1 cellular context compared by ENCODE assay signal in genomic region chr2:74454654-74455511, GRCh38.
TF ChIP-seq lines count a peak whose summit lies in the region.

INO80B (plus strand) TSS chr2:74455087; CDS start chr2:74455117, 30 bp downstream.

TF ChIP-seq in HepG2, 621 proteins besides CTCF, POLR2A, EP300 and RAD21 (continued from another document and continues in another):
- TF ChIP-seq, protein P1, sequence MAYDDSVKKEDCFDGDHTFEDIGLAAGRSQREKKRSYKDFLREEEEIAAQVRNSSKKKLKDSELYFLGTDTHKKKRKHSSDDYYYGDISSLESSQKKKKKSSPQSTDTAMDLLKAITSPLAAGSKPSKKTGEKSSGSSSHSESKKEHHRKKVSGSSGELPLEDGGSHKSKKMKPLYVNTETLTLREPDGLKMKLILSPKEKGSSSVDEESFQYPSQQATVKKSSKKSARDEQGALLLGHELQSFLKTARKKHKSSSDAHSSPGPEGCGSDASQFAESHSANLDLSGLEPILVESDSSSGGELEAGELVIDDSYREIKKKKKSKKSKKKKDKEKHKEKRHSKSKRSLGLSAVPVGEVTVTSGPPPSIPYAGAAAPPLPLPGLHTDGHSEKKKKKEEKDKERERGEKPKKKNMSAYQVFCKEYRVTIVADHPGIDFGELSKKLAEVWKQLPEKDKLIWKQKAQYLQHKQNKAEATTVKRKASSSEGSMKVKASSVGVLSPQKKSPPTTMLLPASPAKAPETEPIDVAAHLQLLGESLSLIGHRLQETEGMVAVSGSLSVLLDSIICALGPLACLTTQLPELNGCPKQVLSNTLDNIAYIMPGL (CRISPR knock-in tag; IDR thresholded peaks at IDR 0.05; ENCODE audit: borderline replicate concordance in 1 of 2, low read depth in 1 of 2): peak; percentile 89 to 93
- TF ChIP-seq ZNF558 (CRISPR knock-in tag; IDR thresholded peaks at IDR 0.05; ENCODE audit: borderline replicate concordance) (no peak), SP2 (CRISPR knock-in tag; IDR thresholded peaks at IDR 0.05) (peak; percentile 82), ATF7 (IDR thresholded peaks at IDR 0.05) (no peak), ATF7 (CRISPR knock-in tag; IDR thresholded peaks at IDR 0.05) (peak; percentile 64), CREB1 (IDR thresholded peaks at IDR 0.05) (peak; percentile 82), CREB1 (CRISPR knock-in tag; IDR thresholded peaks at IDR 0.05) (peak; percentile 95), GPN1 (CRISPR knock-in tag; IDR thresholded peaks at IDR 0.05; ENCODE audit: borderline replicate concordance) (no peak), ZNF570 (CRISPR knock-in tag; IDR thresholded peaks at IDR 0.05; ENCODE audit: borderline replicate concordance) (no peak), ZNF101 (CRISPR knock-in tag; IDR thresholded peaks at IDR 0.05; ENCODE audit: borderline replicate concordance, low read depth) (no peak), TCF7 (IDR thresholded peaks at IDR 0.05; ENCODE audit: low read depth) (no peak; the same call in 1 of the 2 replicates), ARNTL (CRISPR knock-in tag; IDR thresholded peaks at IDR 0.05) (peak; percentile 83), ARID2 (CRISPR knock-in tag; IDR thresholded peaks at IDR 0.05; ENCODE audit: borderline replicate concordance) (peak; percentile 95), ZNF891 (CRISPR knock-in tag; IDR thresholded peaks at IDR 0.05) (peak; percentile 79), MIER2 (CRISPR knock-in tag; IDR thresholded peaks at IDR 0.05) (peak; percentile 87), HOXA3 (CRISPR knock-in tag; IDR thresholded peaks at IDR 0.05) (peak; percentile 99), SALL2 (CRISPR knock-in tag; IDR thresholded peaks at IDR 0.05) (peak; percentile 94), GLMP (CRISPR knock-in tag; IDR thresholded peaks at IDR 0.05; ENCODE audit: borderline replicate concordance) (no peak), LCORL (IDR thresholded peaks at IDR 0.05) (peak; percentile 78; the same call in 1 of the 2 replicates), LCORL (CRISPR knock-in tag; IDR thresholded peaks at IDR 0.05) (peak; percentile 97), ZNF263 (CRISPR knock-in tag; IDR thresholded peaks at IDR 0.05) (peak; percentile 91), RBAK (CRISPR knock-in tag; IDR thresholded peaks at IDR 0.05) (no peak; the same call in 1 of the 2 replicates), SP140L (CRISPR knock-in tag; IDR thresholded peaks at IDR 0.05; ENCODE audit: borderline replicate concordance) (peak; percentile 95; the same call in 1 of the 2 replicates), MTF2 (CRISPR knock-in tag; IDR thresholded peaks at IDR 0.05; ENCODE audit: borderline replicate concordance) (no peak), SAFB2 (CRISPR knock-in tag; IDR thresholded peaks at IDR 0.05; ENCODE audit: borderline replicate concordance, low read depth) (no peak; the same call in 1 of the 2 replicates), ZNF256 (CRISPR knock-in tag; conservative IDR thresholded peaks at IDR 0.05) (no peak), XBP1 (CRISPR knock-in tag; IDR thresholded peaks at IDR 0.05) (0 out of 2 replicates have a peak, but pooled peaks have one; percentile 4), YEATS2 (CRISPR knock-in tag; IDR thresholded peaks at IDR 0.05; ENCODE audit: borderline replicate concordance) (peak; percentile 97), ZFX (CRISPR knock-in tag; IDR thresholded peaks at IDR 0.05; ENCODE audit: low read depth) (peak; percentile 83), ZNF205 (CRISPR knock-in tag; IDR thresholded peaks at IDR 0.05) (peak; percentile 87), ZNF616 (CRISPR knock-in tag; IDR thresholded peaks at IDR 0.05; ENCODE audit: low read depth) (no peak), ZNF816 (CRISPR knock-in tag; IDR thresholded peaks at IDR 0.05; ENCODE audit: borderline replicate concordance) (no peak), DNMT1 (CRISPR knock-in tag; IDR thresholded peaks at IDR 0.05) (peak; percentile 37; the same call in 1 of the 2 replicates), NFRKB (IDR thresholded peaks at IDR 0.05) (no peak), GFI1 (CRISPR knock-in tag; IDR thresholded peaks at IDR 0.05; ENCODE audit: borderline replicate concordance) (no peak), MXI1 (IDR thresholded peaks at IDR 0.05; ENCODE audit: borderline replicate concordance, low read depth, low read length) (peak; percentile 98; the same call in 2 of the 3 replicates), KDM5B (CRISPR knock-in tag; IDR thresholded peaks at IDR 0.05; ENCODE audit: borderline replicate concordance) (peak; percentile 90; the same call in 1 of the 2 replicates), MED1 (CRISPR knock-in tag; IDR thresholded peaks at IDR 0.05) (peak; percentile 84), SUZ12 (IDR thresholded peaks at IDR 0.05; ENCODE audit: low read depth, low read length) (0 out of 2 replicates have a peak, but pooled peaks have one; percentile 17), SOX13 (IDR thresholded peaks at IDR 0.05) (no peak), SOX13 (CRISPR knock-in tag; conservative IDR thresholded peaks at IDR 0.05 in 1 of 2, IDR thresholded peaks at IDR 0.05 in 1 of 2) (peak; percentile 27 to 68; a peak in 2 of 4 replicates), ZBTB7A (CRISPR knock-in tag; IDR thresholded peaks at IDR 0.05) (no peak; the same call in 1 of the 2 replicates), DR1 (CRISPR knock-in tag; IDR thresholded peaks at IDR 0.05) (peak; percentile 62), PHB2 (IDR thresholded peaks at IDR 0.05; ENCODE audit: partially characterized antibody) (no peak), RXRA (CRISPR knock-in tag; IDR thresholded peaks at IDR 0.05) (peak; percentile 89), BRCA1 (CRISPR knock-in tag; IDR thresholded peaks at IDR 0.05) (no peak), ZNF383 (CRISPR knock-in tag; IDR thresholded peaks at IDR 0.05; ENCODE audit: borderline replicate concordance) (no peak), SAP130 (CRISPR knock-in tag; IDR thresholded peaks at IDR 0.05; ENCODE audit: low read depth) (peak; percentile 100)
- TF ChIP-seq, protein P2, sequence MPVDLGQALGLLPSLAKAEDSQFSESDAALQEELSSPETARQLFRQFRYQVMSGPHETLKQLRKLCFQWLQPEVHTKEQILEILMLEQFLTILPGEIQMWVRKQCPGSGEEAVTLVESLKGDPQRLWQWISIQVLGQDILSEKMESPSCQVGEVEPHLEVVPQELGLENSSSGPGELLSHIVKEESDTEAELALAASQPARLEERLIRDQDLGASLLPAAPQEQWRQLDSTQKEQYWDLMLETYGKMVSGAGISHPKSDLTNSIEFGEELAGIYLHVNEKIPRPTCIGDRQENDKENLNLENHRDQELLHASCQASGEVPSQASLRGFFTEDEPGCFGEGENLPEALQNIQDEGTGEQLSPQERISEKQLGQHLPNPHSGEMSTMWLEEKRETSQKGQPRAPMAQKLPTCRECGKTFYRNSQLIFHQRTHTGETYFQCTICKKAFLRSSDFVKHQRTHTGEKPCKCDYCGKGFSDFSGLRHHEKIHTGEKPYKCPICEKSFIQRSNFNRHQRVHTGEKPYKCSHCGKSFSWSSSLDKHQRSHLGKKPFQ (CRISPR knock-in tag; IDR thresholded peaks at IDR 0.05; ENCODE audit: insufficient replicate concordance): peak; percentile 66
- TF ChIP-seq, protein P3, sequence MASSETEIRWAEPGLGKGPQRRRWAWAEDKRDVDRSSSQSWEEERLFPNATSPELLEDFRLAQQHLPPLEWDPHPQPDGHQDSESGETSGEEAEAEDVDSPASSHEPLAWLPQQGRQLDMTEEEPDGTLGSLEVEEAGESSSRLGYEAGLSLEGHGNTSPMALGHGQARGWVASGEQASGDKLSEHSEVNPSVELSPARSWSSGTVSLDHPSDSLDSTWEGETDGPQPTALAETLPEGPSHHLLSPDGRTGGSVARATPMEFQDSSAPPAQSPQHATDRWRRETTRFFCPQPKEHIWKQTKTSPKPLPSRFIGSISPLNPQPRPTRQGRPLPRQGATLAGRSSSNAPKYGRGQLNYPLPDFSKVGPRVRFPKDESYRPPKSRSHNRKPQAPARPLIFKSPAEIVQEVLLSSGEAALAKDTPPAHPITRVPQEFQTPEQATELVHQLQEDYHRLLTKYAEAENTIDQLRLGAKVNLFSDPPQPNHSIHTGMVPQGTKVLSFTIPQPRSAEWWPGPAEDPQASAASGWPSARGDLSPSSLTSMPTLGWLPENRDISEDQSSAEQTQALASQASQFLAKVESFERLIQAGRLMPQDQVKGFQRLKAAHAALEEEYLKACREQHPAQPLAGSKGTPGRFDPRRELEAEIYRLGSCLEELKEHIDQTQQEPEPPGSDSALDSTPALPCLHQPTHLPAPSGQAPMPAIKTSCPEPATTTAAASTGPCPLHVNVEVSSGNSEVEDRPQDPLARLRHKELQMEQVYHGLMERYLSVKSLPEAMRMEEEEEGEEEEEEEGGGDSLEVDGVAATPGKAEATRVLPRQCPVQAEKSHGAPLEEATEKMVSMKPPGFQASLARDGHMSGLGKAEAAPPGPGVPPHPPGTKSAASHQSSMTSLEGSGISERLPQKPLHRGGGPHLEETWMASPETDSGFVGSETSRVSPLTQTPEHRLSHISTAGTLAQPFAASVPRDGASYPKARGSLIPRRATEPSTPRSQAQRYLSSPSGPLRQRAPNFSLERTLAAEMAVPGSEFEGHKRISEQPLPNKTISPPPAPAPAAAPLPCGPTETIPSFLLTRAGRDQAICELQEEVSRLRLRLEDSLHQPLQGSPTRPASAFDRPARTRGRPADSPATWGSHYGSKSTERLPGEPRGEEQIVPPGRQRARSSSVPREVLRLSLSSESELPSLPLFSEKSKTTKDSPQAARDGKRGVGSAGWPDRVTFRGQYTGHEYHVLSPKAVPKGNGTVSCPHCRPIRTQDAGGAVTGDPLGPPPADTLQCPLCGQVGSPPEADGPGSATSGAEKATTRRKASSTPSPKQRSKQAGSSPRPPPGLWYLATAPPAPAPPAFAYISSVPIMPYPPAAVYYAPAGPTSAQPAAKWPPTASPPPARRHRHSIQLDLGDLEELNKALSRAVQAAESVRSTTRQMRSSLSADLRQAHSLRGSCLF (CRISPR knock-in tag; IDR thresholded peaks at IDR 0.05; ENCODE audit: borderline replicate concordance): no peak
- TF ChIP-seq, protein P4, sequence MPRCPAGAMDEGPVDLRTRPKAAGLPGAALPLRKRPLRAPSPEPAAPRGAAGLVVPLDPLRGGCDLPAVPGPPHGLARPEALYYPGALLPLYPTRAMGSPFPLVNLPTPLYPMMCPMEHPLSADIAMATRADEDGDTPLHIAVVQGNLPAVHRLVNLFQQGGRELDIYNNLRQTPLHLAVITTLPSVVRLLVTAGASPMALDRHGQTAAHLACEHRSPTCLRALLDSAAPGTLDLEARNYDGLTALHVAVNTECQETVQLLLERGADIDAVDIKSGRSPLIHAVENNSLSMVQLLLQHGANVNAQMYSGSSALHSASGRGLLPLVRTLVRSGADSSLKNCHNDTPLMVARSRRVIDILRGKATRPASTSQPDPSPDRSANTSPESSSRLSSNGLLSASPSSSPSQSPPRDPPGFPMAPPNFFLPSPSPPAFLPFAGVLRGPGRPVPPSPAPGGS (CRISPR knock-in tag; IDR thresholded peaks at IDR 0.05): peak; percentile 88
- TF ChIP-seq, protein P5, sequence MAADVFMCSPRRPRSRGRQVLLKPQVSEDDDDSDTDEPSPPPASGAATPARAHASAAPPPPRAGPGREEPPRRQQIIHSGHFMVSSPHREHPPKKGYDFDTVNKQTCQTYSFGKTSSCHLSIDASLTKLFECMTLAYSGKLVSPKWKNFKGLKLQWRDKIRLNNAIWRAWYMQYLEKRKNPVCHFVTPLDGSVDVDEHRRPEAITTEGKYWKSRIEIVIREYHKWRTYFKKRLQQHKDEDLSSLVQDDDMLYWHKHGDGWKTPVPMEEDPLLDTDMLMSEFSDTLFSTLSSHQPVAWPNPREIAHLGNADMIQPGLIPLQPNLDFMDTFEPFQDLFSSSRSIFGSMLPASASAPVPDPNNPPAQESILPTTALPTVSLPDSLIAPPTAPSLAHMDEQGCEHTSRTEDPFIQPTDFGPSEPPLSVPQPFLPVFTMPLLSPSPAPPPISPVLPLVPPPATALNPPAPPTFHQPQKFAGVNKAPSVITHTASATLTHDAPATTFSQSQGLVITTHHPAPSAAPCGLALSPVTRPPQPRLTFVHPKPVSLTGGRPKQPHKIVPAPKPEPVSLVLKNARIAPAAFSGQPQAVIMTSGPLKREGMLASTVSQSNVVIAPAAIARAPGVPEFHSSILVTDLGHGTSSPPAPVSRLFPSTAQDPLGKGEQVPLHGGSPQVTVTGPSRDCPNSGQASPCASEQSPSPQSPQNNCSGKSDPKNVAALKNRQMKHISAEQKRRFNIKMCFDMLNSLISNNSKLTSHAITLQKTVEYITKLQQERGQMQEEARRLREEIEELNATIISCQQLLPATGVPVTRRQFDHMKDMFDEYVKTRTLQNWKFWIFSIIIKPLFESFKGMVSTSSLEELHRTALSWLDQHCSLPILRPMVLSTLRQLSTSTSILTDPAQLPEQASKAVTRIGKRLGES (CRISPR knock-in tag; IDR thresholded peaks at IDR 0.05; ENCODE audit: borderline replicate concordance): no peak
- TF ChIP-seq, protein P6, sequence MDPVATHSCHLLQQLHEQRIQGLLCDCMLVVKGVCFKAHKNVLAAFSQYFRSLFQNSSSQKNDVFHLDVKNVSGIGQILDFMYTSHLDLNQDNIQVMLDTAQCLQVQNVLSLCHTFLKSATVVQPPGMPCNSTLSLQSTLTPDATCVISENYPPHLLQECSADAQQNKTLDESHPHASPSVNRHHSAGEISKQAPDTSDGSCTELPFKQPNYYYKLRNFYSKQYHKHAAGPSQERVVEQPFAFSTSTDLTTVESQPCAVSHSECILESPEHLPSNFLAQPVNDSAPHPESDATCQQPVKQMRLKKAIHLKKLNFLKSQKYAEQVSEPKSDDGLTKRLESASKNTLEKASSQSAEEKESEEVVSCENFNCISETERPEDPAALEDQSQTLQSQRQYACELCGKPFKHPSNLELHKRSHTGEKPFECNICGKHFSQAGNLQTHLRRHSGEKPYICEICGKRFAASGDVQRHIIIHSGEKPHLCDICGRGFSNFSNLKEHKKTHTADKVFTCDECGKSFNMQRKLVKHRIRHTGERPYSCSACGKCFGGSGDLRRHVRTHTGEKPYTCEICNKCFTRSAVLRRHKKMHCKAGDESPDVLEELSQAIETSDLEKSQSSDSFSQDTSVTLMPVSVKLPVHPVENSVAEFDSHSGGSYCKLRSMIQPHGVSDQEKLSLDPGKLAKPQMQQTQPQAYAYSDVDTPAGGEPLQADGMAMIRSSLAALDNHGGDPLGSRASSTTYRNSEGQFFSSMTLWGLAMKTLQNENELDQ (CRISPR knock-in tag; IDR thresholded peaks at IDR 0.05; ENCODE audit: borderline replicate concordance): no peak
- TF ChIP-seq, protein P7, sequence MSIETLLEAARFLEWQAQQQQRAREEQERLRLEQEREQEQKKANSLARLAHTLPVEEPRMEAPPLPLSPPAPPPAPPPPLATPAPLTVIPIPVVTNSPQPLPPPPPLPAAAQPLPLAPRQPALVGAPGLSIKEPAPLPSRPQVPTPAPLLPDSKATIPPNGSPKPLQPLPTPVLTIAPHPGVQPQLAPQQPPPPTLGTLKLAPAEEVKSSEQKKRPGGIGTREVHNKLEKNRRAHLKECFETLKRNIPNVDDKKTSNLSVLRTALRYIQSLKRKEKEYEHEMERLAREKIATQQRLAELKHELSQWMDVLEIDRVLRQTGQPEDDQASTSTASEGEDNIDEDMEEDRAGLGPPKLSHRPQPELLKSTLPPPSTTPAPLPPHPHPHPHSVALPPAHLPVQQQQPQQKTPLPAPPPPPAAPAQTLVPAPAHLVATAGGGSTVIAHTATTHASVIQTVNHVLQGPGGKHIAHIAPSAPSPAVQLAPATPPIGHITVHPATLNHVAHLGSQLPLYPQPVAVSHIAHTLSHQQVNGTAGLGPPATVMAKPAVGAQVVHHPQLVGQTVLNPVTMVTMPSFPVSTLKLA (IDR thresholded peaks at IDR 0.05): peak; percentile 83
